9 cellular contexts compared by ENCODE assay signal in genomic region chr4:94905511-94905910, GRCh38.
"Had no signal": no experiment of that assay in that cellular context is flagged by ENCODE, and none has a peak within 500 bp of the region (broad histone marks: within the 10 kb centered on the region; RNA-seq: fewer than 3 reads in every experiment).

No MANE protein-coding gene starts in this region.

- H3K27ac Mint-ChIP-seq: IgD-negative memory B cell had no signal

- DNase-seq: IMR-90, Karpas-422, KBM-7, KG1 had no signal

- H3K36me3 Mint-ChIP-seq: IgD-negative memory B cell had no signal

- H3K4me3 Mint-ChIP-seq: IgD-negative memory B cell had no signal

- H3K27ac ChIP-seq: HL-60, KMS-11 had no signal

- H3K4me3 ChIP-seq: K562 had no signal

- ATAC-seq: HepG2, K562 had no signal

- H3K4me1 Mint-ChIP-seq: IgD-negative memory B cell had no signal

- H3K9me3 Mint-ChIP-seq: IgD-negative memory B cell had no signal

- H3K4me2 ChIP-seq: KMS-11 had no signal
